ENCODE assay signal across 27 cellular contexts in genomic region chr3:55974421-55974820, GRCh38.
"Had no signal": no experiment of that assay in that cellular context is flagged by ENCODE, and none has a peak within 500 bp of the region (broad histone marks: within the 10 kb centered on the region; RNA-seq: fewer than 3 reads in every experiment).

No MANE protein-coding gene starts in this region.

- H3K27ac Mint-ChIP-seq: naive thymus-derived CD4-positive, alpha-beta T cell; natural killer cell treated with Interleukin-12 subunit alpha and Interleukin-12 subunit beta and Interleukin-15 and Interleukin-18, amount 100 ng/mL, for 72 hours; stimulated activated naive B cell treated with anti-CD40 and anti-IgM and Interleukin-4, amounts not matched to agents 10 μg/mL and 1 μg/mL and 100 μg/mL, for 72 hours; stimulated activated naive CD8-positive, alpha-beta T cell treated with anti-CD3 and anti-CD28 coated beads, Interleukin-15, Interleukin-2, amounts not matched to agents 100 ng/mL and 50 ng/mL, for 24 hours had no signal

- H3K4me1 Mint-ChIP-seq: neural crest cell; stimulated activated naive B cell treated with anti-CD40 and anti-IgM and Interleukin-4, amounts not matched to agents 10 μg/mL and 1 μg/mL and 100 μg/mL, for 72 hours had no signal

- H3K36me3 ChIP-seq: heart left ventricle, left ventricle myocardium inferior, neutrophil, right lobe of liver, suprapubic skin, upper lobe of right lung had no signal

- DNase-seq: glutamatergic neuron; heart left ventricle; islet precursor cell; left ventricle myocardium inferior; mesendoderm; midbrain; mucosa of descending colon; naive thymus-derived CD4-positive, alpha-beta T cell; occipital lobe; psoas muscle; right lobe of liver; stimulated activated CD4-positive, alpha-beta T cell treated with anti-CD3 and anti-CD28 coated beads, Interleukin-12 subunit alpha, Interleukin-12 subunit beta, amount 100 ng/mL, for 4 hours; stimulated activated CD4-positive, alpha-beta T cell treated with anti-CD3 and anti-CD28 coated beads, Interleukin-15, amount 100 ng/mL, for 24 hours; stimulated activated CD4-positive, alpha-beta T cell treated with anti-CD3 and anti-CD28 coated beads, Interleukin-2, amount 100 ng/mL, for 24 hours; stimulated activated CD4-positive, alpha-beta T cell treated with anti-CD3 and anti-CD28 coated beads, Interleukin-4, amount 100 ng/mL, for 1 hour; stimulated activated naive B cell treated with anti-CD40 and anti-IgM and Interleukin-4, amounts not matched to agents 10 μg/mL and 1 μg/mL and 100 μg/mL, for 72 hours; trophoblast cell; upper lobe of right lung had no signal

- H3K27me3 ChIP-seq: heart left ventricle, hepatocyte, neutrophil, right lobe of liver, suprapubic skin, upper lobe of right lung had no signal

- H3K27me3 Mint-ChIP-seq: natural killer cell treated with Interleukin-12 subunit alpha and Interleukin-12 subunit beta and Interleukin-15 and Interleukin-18, amount 100 ng/mL, for 72 hours; stimulated activated naive B cell treated with anti-CD40 and anti-IgM and Interleukin-4, amounts not matched to agents 10 μg/mL and 1 μg/mL and 100 μg/mL, for 72 hours had no signal

- H3K9me3 ChIP-seq: heart left ventricle, left ventricle myocardium inferior, mucosa of descending colon, neutrophil, psoas muscle, right lobe of liver, suprapubic skin, upper lobe of right lung had no signal

- H3K27ac ChIP-seq: heart left ventricle, hepatocyte, left ventricle myocardium inferior, neutrophil, parathyroid adenoma, psoas muscle, right lobe of liver, skin epidermis, suprapubic skin, upper lobe of right lung had no signal

- ATAC-seq: heart left ventricle; mucosa of descending colon; naive thymus-derived CD4-positive, alpha-beta T cell; natural killer cell treated with Interleukin-12 subunit alpha and Interleukin-12 subunit beta and Interleukin-15 and Interleukin-18, amount 100 ng/mL, for 72 hours; psoas muscle; right lobe of liver; stimulated activated naive B cell treated with anti-CD40 and anti-IgM and Interleukin-4, amounts not matched to agents 10 μg/mL and 1 μg/mL and 100 μg/mL, for 72 hours; upper lobe of right lung had no signal

- H3K4me3 Mint-ChIP-seq: naive thymus-derived CD4-positive, alpha-beta T cell; natural killer cell treated with Interleukin-12 subunit alpha and Interleukin-12 subunit beta and Interleukin-15 and Interleukin-18, amount 100 ng/mL, for 72 hours; neural crest cell; stimulated activated naive B cell treated with anti-CD40 and anti-IgM and Interleukin-4, amounts not matched to agents 10 μg/mL and 1 μg/mL and 100 μg/mL, for 72 hours; stimulated activated naive CD8-positive, alpha-beta T cell treated with anti-CD3 and anti-CD28 coated beads, Interleukin-15, Interleukin-2, amounts not matched to agents 100 ng/mL and 50 ng/mL, for 24 hours had no signal

- H3K4me1 ChIP-seq: heart left ventricle, left ventricle myocardium inferior, parathyroid adenoma, psoas muscle, right lobe of liver, suprapubic skin, upper lobe of right lung had no signal

- H3K4me3 ChIP-seq: heart left ventricle, hepatocyte, left ventricle myocardium inferior, lung, mucosa of descending colon, psoas muscle, right lobe of liver, skin epidermis, suprapubic skin, upper lobe of right lung had no signal

- H3K36me3 Mint-ChIP-seq: naive thymus-derived CD4-positive, alpha-beta T cell; natural killer cell treated with Interleukin-12 subunit alpha and Interleukin-12 subunit beta and Interleukin-15 and Interleukin-18, amount 100 ng/mL, for 72 hours; stimulated activated naive B cell treated with anti-CD40 and anti-IgM and Interleukin-4, amounts not matched to agents 10 μg/mL and 1 μg/mL and 100 μg/mL, for 72 hours had no signal

- H3K9me3 Mint-ChIP-seq: neural crest cell had no signal
